ENCODE assay signal across 17 cellular contexts in the genomic region with DNA sequence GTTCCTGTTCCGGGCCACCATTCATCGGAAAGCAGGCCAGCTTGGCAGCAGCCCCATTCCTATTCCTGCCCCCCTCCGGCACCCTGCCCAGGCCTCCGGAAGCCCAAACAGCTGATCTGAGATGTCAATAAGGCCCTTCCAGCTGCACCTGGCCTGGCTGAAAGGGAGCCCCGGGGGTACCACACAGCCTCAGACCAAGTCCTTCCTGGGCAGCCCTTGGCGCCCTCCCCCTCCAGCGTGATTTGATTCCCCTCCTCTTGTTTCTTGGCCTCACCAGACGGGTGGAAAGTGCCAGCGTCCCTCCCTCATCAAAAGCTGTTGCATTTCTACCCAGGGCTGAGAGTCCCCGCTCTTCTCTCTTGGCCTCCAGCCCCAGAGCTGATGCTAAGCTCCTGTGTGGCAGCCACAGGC.
DNase-seq lines count a peak whose midpoint lies in the region; ATAC-seq lines count a peak whose summit lies in the region.
"Had no signal": no experiment of that assay in that cellular context is flagged by ENCODE, and none has a peak within 500 bp of the region (broad histone marks: within the 10 kb centered on the region; RNA-seq: fewer than 3 reads in every experiment).

No MANE protein-coding gene starts in this region.

- no peak for ATAC-seq in T-helper 17 cell
- ATAC-seq in GM21529 (IDR thresholded peaks at IDR 0.05; ENCODE audit: unreplicated experiment), result no peak
- ATAC-seq in HG02973 (IDR thresholded peaks at IDR 0.05; ENCODE audit: unreplicated experiment), result no peak
- ATAC-seq: T-cell had no signal

- peak overlapping the region; percentile 91 for H3K27ac Mint-ChIP-seq in T-helper 17 cell
- peak overlapping the region in 3 of 8 donors; percentile 24 to 31 (median 29) for H3K27ac Mint-ChIP-seq in CD8-positive, alpha-beta memory T cell
- H3K27ac Mint-ChIP-seq: HFFc6, T-cell had no signal

- H3K4me1 ChIP-seq in CD8-positive, alpha-beta memory T cell (ENCODE audit: insufficient read depth, low read length), result peaks cover 48% of the 10 kb centered on the region
- H3K4me1 ChIP-seq: A549 had no signal

- H3K27ac ChIP-seq in CD8-positive, alpha-beta memory T cell (ENCODE audit: low read depth, low read length), result no peak overlapping the region
- H3K27ac ChIP-seq: A549, HL-60, transverse colon had no signal

- H3K36me3 Mint-ChIP-seq in T-helper 17 cell (ENCODE audit: low read depth), result no peaks in the 10 kb centered on the region
- H3K36me3 Mint-ChIP-seq in CD8-positive, alpha-beta memory T cell, result peaks cover 0 to 7% (median 2%) of the 10 kb centered on the region in 3 donors

- no peaks in the 10 kb centered on the region for H3K36me3 ChIP-seq in CD8-positive, alpha-beta memory T cell (ENCODE audit: insufficient read depth, low read length)
- H3K36me3 ChIP-seq: transverse colon had no signal

- H3K4me3 ChIP-seq in CD8-positive, alpha-beta memory T cell (ENCODE audit: low read length), result no peak overlapping the region
- H3K4me3 ChIP-seq: A549, transverse colon had no signal

- no peaks in the 10 kb centered on the region for H3K9me3 ChIP-seq in T-helper 17 cell (ENCODE audit: control insufficient read depth, low read length, poor library complexity, severe bottlenecking)
- no peaks in the 10 kb centered on the region for H3K9me3 ChIP-seq in CD8-positive, alpha-beta memory T cell (ENCODE audit: low read length)
- H3K9me3 ChIP-seq: A549, transverse colon had no signal

- POLR2A ChIA-PET in CD8-positive, alpha-beta memory T cell (lab: Charles Lee), result no interaction called here

- H3K9me3 Mint-ChIP-seq in CD8-positive, alpha-beta memory T cell, result no peaks in the 10 kb centered on the region
- H3K9me3 Mint-ChIP-seq: HFFc6 had no signal

- no peaks in the 10 kb centered on the region for H3K27me3 ChIP-seq in CD8-positive, alpha-beta memory T cell (ENCODE audit: insufficient read depth, low read length, poor library complexity, severe bottlenecking)
- H3K27me3 ChIP-seq: transverse colon had no signal

- CTCF ChIA-PET in CD8-positive, alpha-beta memory T cell (lab: Charles Lee), result interaction anchor here (0.7 kb wide), 1 partner anchor 146 kb away, joined by 3 read pairs; no protein-coding TSS in a partner anchor

- peaks cover 78% of the 10 kb centered on the region for H3K4me1 Mint-ChIP-seq in T-helper 17 cell
- H3K4me1 Mint-ChIP-seq in CD8-positive, alpha-beta memory T cell, result peaks cover 78 to 93% (median 81%) of the 10 kb centered on the region in 3 donors

- H3K27me3 Mint-ChIP-seq in T-helper 17 cell, result no peaks in the 10 kb centered on the region
- no peaks in the 10 kb centered on the region for H3K27me3 Mint-ChIP-seq in CD8-positive, alpha-beta memory T cell
- H3K27me3 Mint-ChIP-seq: T-cell had no signal

- H3K4me3 Mint-ChIP-seq in T-helper 17 cell, result peak overlapping the region; percentile 56
- H3K4me3 Mint-ChIP-seq in CD8-positive, alpha-beta memory T cell, result no peak overlapping the region
- H3K4me3 Mint-ChIP-seq: HFFc6, T-cell had no signal

- DNase-seq in NCI-H146 (lab: John Stamatoyannopoulos, UW) (peak; percentile 8), NCI-H146 treated with DMSO at 0.1 percent for 48 hours (lab: John Stamatoyannopoulos, UW; ENCODE audit: unreplicated experiment) (no peak), T-helper 17 cell (no peak), hypothalamus (lab: John Stamatoyannopoulos, UW) (peak in 49 of 51 donors; percentile 16 to 94 (median 75)), superior temporal gyrus (ENCODE audit: extremely low spot score) (peak; percentile 60)
- DNase-seq in CD8-positive, alpha-beta memory T cell, result no peak
- DNase-seq: activated CD8-positive, alpha-beta memory T cell treated with anti-CD3 and anti-CD28 coated beads, Interleukin-2, amount 50 U/mL, for 48 hours; glutamatergic neuron; HFFc6; NCI-H187 treated with DMSO at 0.1 percent for 48 hours; stimulated activated CD4-positive, alpha-beta T cell treated with anti-CD3 and anti-CD28 coated beads, Interleukin-4, amount 100 ng/mL, for 1 hour; T-cell; transverse colon had no signal

Comparison
In these comparisons a context has a peak if more than half of its experiments do, and no peak if none do; other contexts are left out.
1. DNase-seq: peak in NCI-H146 (single experiment), hypothalamus (49 of 51) and superior temporal gyrus (single experiment); none in NCI-H146 treated with DMSO at 0.1 percent for 48 hours (single experiment), T-helper 17 cell (0 of 3) and CD8-positive, alpha-beta memory T cell (0 of 5).